Comparison of ENCODE assay signal across 23 cellular contexts in the genomic region with DNA sequence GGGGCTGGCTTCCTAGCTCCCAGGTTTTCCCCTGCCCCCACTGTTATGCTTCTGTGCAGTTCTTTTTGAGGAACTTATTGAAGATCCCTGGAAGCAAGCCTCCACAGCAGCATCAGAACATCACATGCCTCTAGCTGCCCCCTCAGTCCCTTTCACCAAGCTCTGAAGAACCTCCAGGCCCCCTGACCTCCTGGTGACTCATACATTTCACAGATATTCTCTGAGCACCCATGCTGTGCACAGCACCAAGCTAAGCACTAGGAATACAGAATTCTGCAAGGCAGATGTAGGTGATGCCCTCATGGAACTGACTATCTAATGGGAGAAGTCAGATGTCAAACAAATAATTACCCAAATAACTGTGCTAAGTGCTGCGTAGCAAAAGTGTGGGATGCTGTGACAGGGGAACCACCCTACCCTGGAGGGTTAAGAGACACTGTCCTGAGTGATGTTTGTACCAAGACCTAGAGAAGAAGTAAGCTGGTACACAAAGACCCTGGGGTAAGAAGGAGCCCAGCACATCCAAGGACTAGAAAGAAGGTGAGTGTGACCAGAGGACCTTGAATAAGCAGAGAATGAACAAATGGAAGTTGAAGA.
DNase-seq lines count a peak whose midpoint lies in the region; ATAC-seq and TF ChIP-seq lines count a peak whose summit lies in the region.
"Had no signal": no experiment of that assay in that cellular context is flagged by ENCODE, and none has a peak within 500 bp of the region (broad histone marks: within the 10 kb centered on the region; RNA-seq: fewer than 3 reads in every experiment).

No MANE protein-coding gene starts in this region.

- H3K27me3 Mint-ChIP-seq in GM23338 (ENCODE audit: insufficient read depth, low read depth, poor library complexity), result peaks cover 4% of the 10 kb centered on the region
- H3K27me3 Mint-ChIP-seq in HFFc6 (ENCODE audit: insufficient read depth), result peaks cover 8% of the 10 kb centered on the region

- POLR2A ChIA-PET in A673 (lab: Charles Lee; ENCODE audit: low non-redundant PET), result no interaction called here
- POLR2A ChIA-PET in SK-N-SH (lab: Yijun Ruan, JAX), result no interaction called here

- H3K4ac ChIP-seq in mesenchymal stem cell (ENCODE audit: low read depth in 1 of 2, low read length in 2 of 2), result no peak overlapping the region

- no peak overlapping the region for H2BK5ac ChIP-seq in mesenchymal stem cell (ENCODE audit: low read depth, low read length, poor library complexity, severe bottlenecking)

- no peak overlapping the region for H4K8ac ChIP-seq in mesenchymal stem cell (ENCODE audit: low read length)

- peak overlapping the region in 1 of 2 experiments; percentile 55 for H3K14ac ChIP-seq in mesenchymal stem cell (ENCODE audit: low read length in 2 of 2)

- H3K9me2 ChIP-seq in GM23338 (ENCODE audit: insufficient read depth), result peaks cover under 1% of the 10 kb centered on the region; the same call in 1 of the 2 replicates
- no peaks in the 10 kb centered on the region for H3K9me2 ChIP-seq in SK-N-SH

- DNase-seq in A673 (ENCODE audit: low spot score) (peak; percentile 14), GM23338 (ENCODE audit: low spot score) (no peak), brain microvascular endothelial cell (peak; percentile 56), mesenchymal stem cell (peak; percentile 8), SK-N-SH (no peak), HFFc6 (no peak), activated gamma-delta T cell (lab: John Stamatoyannopoulos, UW) (no peak)
- DNase-seq: activated CD4-positive, alpha-beta T cell treated with anti-CD3 and anti-CD28 coated beads for 48 hours; activated CD8-positive, alpha-beta memory T cell treated with anti-CD3 and anti-CD28 coated beads, Interleukin-2, amount 10 ng/mL, durations not matched to agents 7 days and 5 days; glutamatergic neuron; H7; naive thymus-derived CD8-positive, alpha-beta T cell; NCI-H1105; NCI-H510A; right cardiac atrium; trophoblast cell had no signal

- H3K9me3 ChIP-seq in A673 (ENCODE audit: low read depth, low read length, poor library complexity, severe bottlenecking) (no peaks in the 10 kb centered on the region), mesenchymal stem cell (ENCODE audit: control insufficient read depth, low read length) (no peaks in the 10 kb centered on the region), SK-N-SH (no peaks in the 10 kb centered on the region)
- H3K9me3 ChIP-seq: BLaER1, body of pancreas, SJSA1 had no signal

- no peak for TF ChIP-seq EP300 in SK-N-SH (IDR thresholded peaks at IDR 0.05; ENCODE audit: borderline replicate concordance in 1 of 2, low read depth in 1 of 2, low read length in 1 of 2)

- H3K4me1 ChIP-seq in A673 (ENCODE audit: insufficient read depth, low read length, poor library complexity, severe bottlenecking), result no peaks in the 10 kb centered on the region
- H3K4me1 ChIP-seq in GM23338 (ENCODE audit: insufficient read depth), result peaks cover 30% of the 10 kb centered on the region
- H3K4me1 ChIP-seq in mesenchymal stem cell (ENCODE audit: control insufficient read depth, insufficient read depth, low read depth, low read length), result peaks cover 2% of the 10 kb centered on the region
- H3K4me1 ChIP-seq in SK-N-SH (ENCODE audit: control insufficient read depth in 1 of 2, insufficient read depth in 2 of 2, low read depth in 1 of 2, low read length in 1 of 2), result no peaks in the 10 kb centered on the region; a peak in 2 of 4 replicates
- H3K4me1 ChIP-seq: BLaER1, SJSA1 had no signal

- H3K4me1 Mint-ChIP-seq in GM23338 (peaks cover 30% of the 10 kb centered on the region), HFFc6 (ENCODE audit: low read depth) (no peaks in the 10 kb centered on the region)

- H3K9me3 Mint-ChIP-seq in GM23338, result no peaks in the 10 kb centered on the region
- H3K9me3 Mint-ChIP-seq in HFFc6, result no peaks in the 10 kb centered on the region
- H3K9me3 Mint-ChIP-seq: activated naive CD4-positive, alpha-beta T cell treated with anti-CD3 and anti-CD28 coated beads, Interleukin-2, amount 50 U/mL, for 72 hours; activated T-helper 1 cell treated with anti-CD3 and anti-CD28 coated beads, Interleukin-12 subunit alpha, Interleukin-12 subunit beta, Interleukin-2, Interleukin-4 antibody, amounts not matched to agents 30 ng/mL and 10 ng/mL and 1 ng/mL, durations not matched to agents 14 hours and 24 hours and 36 hours; naive thymus-derived CD8-positive, alpha-beta T cell; T-helper 1 cell treated with Interleukin-12 subunit alpha and Interleukin-12 subunit beta and Interleukin-4 antibody, amounts not matched to agents 30 μg/mL and 1 μg/mL, for 36 hours had no signal

- H3K27ac ChIP-seq in A673 (ENCODE audit: low read depth, low read length, poor library complexity, severe bottlenecking), result no peak overlapping the region
- no peak overlapping the region for H3K27ac ChIP-seq in GM23338 (ENCODE audit: low read depth)
- H3K27ac ChIP-seq in brain microvascular endothelial cell, result no peak overlapping the region
- no peak overlapping the region for H3K27ac ChIP-seq in mesenchymal stem cell (ENCODE audit: low read length, poor library complexity, severe bottlenecking)
- H3K27ac ChIP-seq in SK-N-SH (ENCODE audit: low read depth in 2 of 2, low read length in 1 of 2), result no peak overlapping the region
- H3K27ac ChIP-seq: BLaER1, body of pancreas, SJSA1 had no signal

- H2BK12ac ChIP-seq in mesenchymal stem cell (ENCODE audit: low read length in 2 of 2), result no peak overlapping the region

- ATAC-seq in GM23338 (no peak), HG03139 (IDR thresholded peaks at IDR 0.05; ENCODE audit: unreplicated experiment) (no peak)
- ATAC-seq: activated CD8-positive, alpha-beta memory T cell treated with anti-CD3 and anti-CD28 coated beads, Interleukin-2, amount 10 ng/mL, durations not matched to agents 7 days and 5 days; activated naive CD4-positive, alpha-beta T cell treated with anti-CD3 and anti-CD28 coated beads, Interleukin-2, amount 50 U/mL, for 72 hours; body of pancreas; naive thymus-derived CD8-positive, alpha-beta T cell; right cardiac atrium had no signal

- intact Hi-C loops in A673 (cut with micrococcal nuclease; ENCODE audit: unreplicated experiment), result no loop called here

- TF ChIP-seq CTCF in A673 (conservative IDR thresholded peaks at IDR 0.05; ENCODE audit: low read depth, low read length), result no peak
- no peak for TF ChIP-seq CTCF in GM23338 (conservative IDR thresholded peaks at IDR 0.05; ENCODE audit: low read depth in 2 of 2)
- TF ChIP-seq CTCF in brain microvascular endothelial cell (IDR thresholded peaks at IDR 0.05; ENCODE audit: low read depth, low read length, missing control alignments), result no peak
- TF ChIP-seq CTCF in SK-N-SH (IDR thresholded peaks at IDR 0.05), result no peak
- no peak for TF ChIP-seq CTCF in HFFc6 (IDR thresholded peaks at IDR 0.05)

- H4K20me1 ChIP-seq in GM23338 (replicated peaks; ENCODE audit: insufficient read depth), result no peaks in the 10 kb centered on the region
- no peaks in the 10 kb centered on the region for H4K20me1 ChIP-seq in SK-N-SH (ENCODE audit: insufficient read depth)
- H4K20me1 ChIP-seq: BLaER1 had no signal

- no peak overlapping the region for H2BK15ac ChIP-seq in mesenchymal stem cell (ENCODE audit: low read depth, poor library complexity, severe bottlenecking)

- H3K4me3 ChIP-seq in A673 (ENCODE audit: low read depth, low read length, poor library complexity, severe bottlenecking), result no peak overlapping the region
- no peak overlapping the region for H3K4me3 ChIP-seq in GM23338
- H3K4me3 ChIP-seq in brain microvascular endothelial cell (ENCODE audit: low read depth, low read length), result no peak overlapping the region
- no peak overlapping the region for H3K4me3 ChIP-seq in mesenchymal stem cell (ENCODE audit: insufficient read depth in 1 of 2, low read depth in 1 of 2, low read length in 2 of 2)
- no peak overlapping the region for H3K4me3 ChIP-seq in SK-N-SH (ENCODE audit: low read depth in 2 of 2, low read length in 1 of 2)
- H3K4me3 ChIP-seq: BLaER1, body of pancreas, SJSA1 had no signal

- no peaks in the 10 kb centered on the region for H3K79me1 ChIP-seq in mesenchymal stem cell (replicated peaks; ENCODE audit: low read length, poor library complexity, severe bottlenecking)

- no peak overlapping the region for H3K23ac ChIP-seq in mesenchymal stem cell (ENCODE audit: low read length in 2 of 2)

- CTCF ChIA-PET in A673 (lab: Charles Lee) (no interaction called here), SK-N-SH (lab: Yijun Ruan, JAX) (no interaction called here)

- in situ Hi-C loops in brain microvascular endothelial cell (cut with HindIII; ENCODE audit: low pct_ligation_motif_present, low sequenced_read_pairs), result no loop called here

- no peaks in the 10 kb centered on the region for H3K79me2 ChIP-seq in GM23338 (replicated peaks; ENCODE audit: insufficient read depth)
- no peaks in the 10 kb centered on the region for H3K79me2 ChIP-seq in SK-N-SH (ENCODE audit: insufficient read depth)

- no peak overlapping the region for H2AFZ ChIP-seq in GM23338
- H2AFZ ChIP-seq in mesenchymal stem cell (ENCODE audit: low read depth, low read length), result no peak overlapping the region
- no peak overlapping the region for H2AFZ ChIP-seq in SK-N-SH (ENCODE audit: low read depth)

- H3K27me3 ChIP-seq in A673 (replicated peaks; ENCODE audit: insufficient read depth, low read depth, low read length, poor library complexity), result no peaks in the 10 kb centered on the region
- 0 out of 2 replicates have a peak, but pooled peaks cover 7% of the 10 kb centered on the region for H3K27me3 ChIP-seq in GM23338 (ENCODE audit: insufficient read depth)
- H3K27me3 ChIP-seq in brain microvascular endothelial cell (replicated peaks), result no peaks in the 10 kb centered on the region
- H3K27me3 ChIP-seq in mesenchymal stem cell (ENCODE audit: control insufficient read depth in 1 of 2, insufficient read depth in 1 of 2, low read length in 2 of 2), result peaks cover 0 to 5% of the 10 kb centered on the region in 2 experiments
- H3K27me3 ChIP-seq in SK-N-SH (ENCODE audit: insufficient read depth), result no peaks in the 10 kb centered on the region
- H3K27me3 ChIP-seq: BLaER1, body of pancreas, SJSA1 had no signal

- no TSS peak for BruUV-seq in A673 (replicated peaks; lab: Mats Ljungman, UMichigan)

- H2AK5ac ChIP-seq in mesenchymal stem cell (ENCODE audit: low read length, severe bottlenecking), result no peak overlapping the region

- no peaks in the 10 kb centered on the region for H3K36me3 ChIP-seq in A673 (ENCODE audit: insufficient read depth, low read length, poor library complexity, severe bottlenecking)
- no peaks in the 10 kb centered on the region for H3K36me3 ChIP-seq in GM23338 (ENCODE audit: insufficient read depth)
- no peaks in the 10 kb centered on the region for H3K36me3 ChIP-seq in brain microvascular endothelial cell (replicated peaks)
- H3K36me3 ChIP-seq in mesenchymal stem cell (ENCODE audit: control insufficient read depth in 1 of 2, insufficient read depth in 2 of 2, low read depth in 1 of 2, low read length in 2 of 2), result no peaks in the 10 kb centered on the region
- H3K36me3 ChIP-seq in SK-N-SH (replicated peaks in 1 of 2; ENCODE audit: control insufficient read depth in 1 of 2, insufficient read depth in 2 of 2, low read length in 1 of 2), result no peaks in the 10 kb centered on the region
- H3K36me3 ChIP-seq: BLaER1, SJSA1 had no signal

- no peaks in the 10 kb centered on the region for H3F3A ChIP-seq in GM23338 (replicated peaks; ENCODE audit: low read depth)
- no peaks in the 10 kb centered on the region for H3F3A ChIP-seq in SK-N-SH (replicated peaks; ENCODE audit: insufficient read depth)

- WGBS in mesenchymal stem cell, result 46% methylated on average over 1 of the region's 1 CpG
- WGBS in SK-N-SH (ENCODE audit: low lambda C conversion rate), result 57% methylated on average over 1 of the region's 1 CpG

- TF ChIP-seq RAD21 in SK-N-SH (IDR thresholded peaks at IDR 0.05; ENCODE audit: low read length), result no peak

- H3K27ac Mint-ChIP-seq in GM23338 (no peak overlapping the region), HFFc6 (no peak overlapping the region)
- H3K27ac Mint-ChIP-seq: activated CD8-positive, alpha-beta memory T cell treated with anti-CD3 and anti-CD28 coated beads, Interleukin-2, amount 10 ng/mL, durations not matched to agents 7 days and 5 days; activated naive CD4-positive, alpha-beta T cell treated with anti-CD3 and anti-CD28 coated beads, Interleukin-2, amount 50 U/mL, for 72 hours; activated T-helper 1 cell treated with anti-CD3 and anti-CD28 coated beads, Interleukin-12 subunit alpha, Interleukin-12 subunit beta, Interleukin-2, Interleukin-4 antibody, amounts not matched to agents 30 ng/mL and 10 ng/mL and 1 ng/mL, durations not matched to agents 14 hours and 24 hours and 36 hours; naive thymus-derived CD8-positive, alpha-beta T cell; T-helper 1 cell treated with Interleukin-12 subunit alpha and Interleukin-12 subunit beta and Interleukin-4 antibody, amounts not matched to agents 30 μg/mL and 1 μg/mL, for 36 hours had no signal

- H3K4me3 Mint-ChIP-seq in GM23338, result no peak overlapping the region
- H3K4me3 Mint-ChIP-seq in HFFc6, result no peak overlapping the region
- H3K4me3 Mint-ChIP-seq: activated CD8-positive, alpha-beta memory T cell treated with anti-CD3 and anti-CD28 coated beads, Interleukin-2, amount 10 ng/mL, durations not matched to agents 7 days and 5 days; activated T-helper 1 cell treated with anti-CD3 and anti-CD28 coated beads, Interleukin-12 subunit alpha, Interleukin-12 subunit beta, Interleukin-2, Interleukin-4 antibody, amounts not matched to agents 30 ng/mL and 10 ng/mL and 1 ng/mL, durations not matched to agents 14 hours and 24 hours and 36 hours; naive thymus-derived CD8-positive, alpha-beta T cell; T-helper 1 cell treated with Interleukin-12 subunit alpha and Interleukin-12 subunit beta and Interleukin-4 antibody, amounts not matched to agents 30 μg/mL and 1 μg/mL, for 36 hours had no signal

- H3K4me2 ChIP-seq in GM23338, result peak overlapping the region; percentile 64
- no peak overlapping the region for H3K4me2 ChIP-seq in mesenchymal stem cell (ENCODE audit: low read length, poor library complexity, severe bottlenecking)
- H3K4me2 ChIP-seq in SK-N-SH, result no peak overlapping the region
- H3K4me2 ChIP-seq: BLaER1 had no signal

- H3K18ac ChIP-seq in mesenchymal stem cell (ENCODE audit: low read depth in 1 of 2, low read length in 2 of 2), result peak overlapping the region in 1 of 2 experiments; percentile 8

- H3K36me3 Mint-ChIP-seq in GM23338 (ENCODE audit: low read depth), result no peaks in the 10 kb centered on the region
- H3K36me3 Mint-ChIP-seq in HFFc6 (ENCODE audit: low read depth), result no peaks in the 10 kb centered on the region
- H3K36me3 Mint-ChIP-seq: activated naive CD4-positive, alpha-beta T cell treated with anti-CD3 and anti-CD28 coated beads, Interleukin-2, amount 50 U/mL, for 72 hours had no signal

- H4K91ac ChIP-seq in mesenchymal stem cell (ENCODE audit: low read length), result no peak overlapping the region

- H3K9ac ChIP-seq in mesenchymal stem cell (ENCODE audit: low read length) (no peak overlapping the region), SK-N-SH (no peak overlapping the region)
- H3K9ac ChIP-seq: BLaER1 had no signal

- no peak overlapping the region for H2BK120ac ChIP-seq in mesenchymal stem cell (ENCODE audit: low read depth, low read length)

Comparison
In these comparisons a context has a peak if more than half of its experiments do, and no peak if none do; other contexts are left out.
1. DNase-seq: peak in A673 (single experiment), brain microvascular endothelial cell (single experiment) and mesenchymal stem cell (single experiment); none in GM23338 (single experiment), SK-N-SH (single experiment), HFFc6 (single experiment) and activated gamma-delta T cell (single experiment).